ENCODE assay signal across 14 cellular contexts in the genomic region with DNA sequence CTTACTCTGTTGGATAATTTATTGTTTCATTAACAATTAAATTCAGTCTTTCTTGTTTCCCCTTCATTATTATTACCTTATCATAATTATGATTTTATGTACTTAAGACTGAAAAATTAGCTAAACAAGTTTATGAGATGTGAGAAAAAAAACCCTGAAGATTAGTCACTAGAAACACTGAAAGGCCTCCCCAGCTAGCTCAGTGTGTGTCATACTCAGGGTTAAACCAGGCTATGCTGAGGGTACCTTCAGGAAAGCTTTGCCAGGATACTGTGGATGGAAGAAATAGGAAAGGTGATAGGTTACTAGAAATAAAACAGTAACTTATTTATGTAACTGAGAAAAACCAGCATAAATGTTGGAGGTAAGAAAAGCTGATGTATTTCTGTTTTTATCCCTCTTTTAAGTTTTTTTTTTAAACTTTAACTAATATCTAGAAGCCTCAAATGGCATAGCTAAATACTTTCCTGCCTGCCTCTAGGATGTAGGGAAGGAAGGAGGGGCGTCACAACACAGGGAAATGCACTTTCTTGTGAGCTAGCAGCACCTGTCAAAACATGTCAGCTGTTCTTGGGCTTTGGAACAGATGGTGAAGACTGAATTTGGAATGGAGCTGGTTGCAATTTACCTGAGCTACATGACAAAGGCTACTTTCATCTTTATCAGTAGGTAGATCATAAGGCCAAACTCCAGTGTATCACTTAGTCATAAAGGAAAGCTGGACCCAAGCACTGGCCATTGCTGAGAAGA. TPM values are rescaled to one million over a fixed set of nuclear protein-coding genes. Genes with fewer than 3 reads are reported as not detected.
DNase-seq lines count a peak whose midpoint lies in the region; ATAC-seq and TF ChIP-seq lines count a peak whose summit lies in the region.
"Had no signal": no experiment of that assay in that cellular context is flagged by ENCODE, and none has a peak within 500 bp of the region (broad histone marks: within the 10 kb centered on the region; RNA-seq: fewer than 3 reads in every experiment).

No MANE protein-coding gene starts in this region.

- no peak for TF ChIP-seq CTCF in RWPE1 (conservative IDR thresholded peaks at IDR 0.05; ENCODE audit: low read depth)

- DNase-seq in activated naive CD4-positive, alpha-beta T cell treated with anti-CD3 and anti-CD28 coated beads, Interleukin-2, amount 50 U/mL, for 72 hours (ENCODE audit: low spot score in 2 of 2): no peak
- DNase-seq in RWPE1 (ENCODE audit: low spot score) (peak; percentile 55), fibroblast of peridontal ligament (ENCODE audit: extremely low read depth) (peak; percentile 30)
- DNase-seq in stimulated activated effector memory CD8-positive, alpha-beta T cell treated with anti-CD3 and anti-CD28 coated beads, Interleukin-12 subunit alpha, Interleukin-12 subunit beta, amount 100 ng/mL, for 72 hours (ENCODE audit: low spot score in 2 of 2): no peak
- DNase-seq in activated effector memory CD4-positive, alpha-beta T cell treated with Interleukin-2 at 50 U/mL for 16 hours: no peak
- DNase-seq: DMS79 treated with DMSO at 0.1 percent for 48 hours, left lung, NCI-H1092, NCI-H526 treated with DMSO at 0.1 percent for 48 hours, Right ventricle myocardium superior had no signal

- POLR2A ChIA-PET in RWPE1 (lab: Yijun Ruan, JAX; ENCODE audit: low non-redundant PET): interaction anchor here (0.6 kb wide), 1 partner anchor 9 kb away, joined by 3 read pairs; no protein-coding TSS in a partner anchor

- peak overlapping the region; percentile 94 for H3K27ac Mint-ChIP-seq in activated naive CD4-positive, alpha-beta T cell treated with anti-CD3 and anti-CD28 coated beads, Interleukin-2, amount 50 U/mL, for 24 hours
- peak overlapping the region in 1 of 2 donors; percentile 8 for H3K27ac Mint-ChIP-seq in activated naive CD4-positive, alpha-beta T cell treated with anti-CD3 and anti-CD28 coated beads, Interleukin-2, amount 50 U/mL, for 72 hours
- peak overlapping the region; percentile 9 for H3K27ac Mint-ChIP-seq in stimulated activated effector memory CD8-positive, alpha-beta T cell treated with anti-CD3 and anti-CD28 coated beads, Interleukin-12 subunit alpha, Interleukin-12 subunit beta, amount 100 ng/mL, for 72 hours

- peaks cover 5% of the 10 kb centered on the region for H3K9me3 Mint-ChIP-seq in activated naive CD4-positive, alpha-beta T cell treated with anti-CD3 and anti-CD28 coated beads, Interleukin-2, amount 50 U/mL, for 24 hours
- no peaks in the 10 kb centered on the region for H3K9me3 Mint-ChIP-seq in activated naive CD4-positive, alpha-beta T cell treated with anti-CD3 and anti-CD28 coated beads, Interleukin-2, amount 50 U/mL, for 72 hours
- H3K9me3 Mint-ChIP-seq in stimulated activated effector memory CD8-positive, alpha-beta T cell treated with anti-CD3 and anti-CD28 coated beads, Interleukin-12 subunit alpha, Interleukin-12 subunit beta, amount 100 ng/mL, for 72 hours: no peaks in the 10 kb centered on the region

- no peak overlapping the region for H3K4me3 Mint-ChIP-seq in activated naive CD4-positive, alpha-beta T cell treated with anti-CD3 and anti-CD28 coated beads, Interleukin-2, amount 50 U/mL, for 24 hours
- H3K4me3 Mint-ChIP-seq in stimulated activated effector memory CD8-positive, alpha-beta T cell treated with anti-CD3 and anti-CD28 coated beads, Interleukin-12 subunit alpha, Interleukin-12 subunit beta, amount 100 ng/mL, for 72 hours: no peak overlapping the region

- H3K4me1 Mint-ChIP-seq in activated naive CD4-positive, alpha-beta T cell treated with anti-CD3 and anti-CD28 coated beads, Interleukin-2, amount 50 U/mL, for 24 hours: peaks cover 17% of the 10 kb centered on the region
- no peaks in the 10 kb centered on the region for H3K4me1 Mint-ChIP-seq in stimulated activated effector memory CD8-positive, alpha-beta T cell treated with anti-CD3 and anti-CD28 coated beads, Interleukin-12 subunit alpha, Interleukin-12 subunit beta, amount 100 ng/mL, for 72 hours

- no peak overlapping the region for H3K27ac ChIP-seq in RWPE1
- H3K27ac ChIP-seq: left lung, neutrophil had no signal

- ATAC-seq in activated naive CD4-positive, alpha-beta T cell treated with anti-CD3 and anti-CD28 coated beads, Interleukin-2, amount 50 U/mL, for 72 hours: no peak
- peak; percentile 46 for ATAC-seq in stimulated activated effector memory CD8-positive, alpha-beta T cell treated with anti-CD3 and anti-CD28 coated beads, Interleukin-12 subunit alpha, Interleukin-12 subunit beta, amount 100 ng/mL, for 72 hours
- ATAC-seq in HG03521 (IDR thresholded peaks at IDR 0.05; ENCODE audit: unreplicated experiment) (no peak), HG02588 (IDR thresholded peaks at IDR 0.05; ENCODE audit: unreplicated experiment) (no peak)
- ATAC-seq: left lung had no signal

- CTCF ChIA-PET in RWPE1 (lab: Yijun Ruan, JAX): interaction anchor here (0.6 to 1.7 kb wide), 3 partner anchors 14 to 595 kb away, joined by 3 to 10 read pairs (median 8); no protein-coding TSS in a partner anchor

- H3K36me3 Mint-ChIP-seq in activated naive CD4-positive, alpha-beta T cell treated with anti-CD3 and anti-CD28 coated beads, Interleukin-2, amount 50 U/mL, for 24 hours: peaks cover 15% of the 10 kb centered on the region
- peaks cover 0 to 14% of the 10 kb centered on the region in 2 donors for H3K36me3 Mint-ChIP-seq in activated naive CD4-positive, alpha-beta T cell treated with anti-CD3 and anti-CD28 coated beads, Interleukin-2, amount 50 U/mL, for 72 hours
- H3K36me3 Mint-ChIP-seq in stimulated activated effector memory CD8-positive, alpha-beta T cell treated with anti-CD3 and anti-CD28 coated beads, Interleukin-12 subunit alpha, Interleukin-12 subunit beta, amount 100 ng/mL, for 72 hours: peaks cover 38% of the 10 kb centered on the region

- no peaks in the 10 kb centered on the region for H3K27me3 Mint-ChIP-seq in activated naive CD4-positive, alpha-beta T cell treated with anti-CD3 and anti-CD28 coated beads, Interleukin-2, amount 50 U/mL, for 24 hours

RNA-seq across cellular contexts. Expression of a gene that starts 24.2 kb away (rescaled TPM):
- 10 to 100 TPM; 14.7 to 30.6 TPM for total RNA-seq in activated naive CD4-positive, alpha-beta T cell treated with anti-CD3 and anti-CD28 coated beads, Interleukin-2, amount 50 U/mL, for 72 hours

RNA-seq across cellular contexts. Expression of a gene that starts 24.6 kb away (rescaled TPM):
- total RNA-seq in activated naive CD4-positive, alpha-beta T cell treated with anti-CD3 and anti-CD28 coated beads, Interleukin-2, amount 50 U/mL, for 72 hours: 100 to 1,000 TPM in 1 of 2 donors, 10 to 100 TPM in 1; 69.0 to 105 TPM

RNA-seq across cellular contexts. Expression of a gene that starts 35.6 kb away (rescaled TPM):
- 10 to 100 TPM; 20.1 to 29.4 TPM for total RNA-seq in activated naive CD4-positive, alpha-beta T cell treated with anti-CD3 and anti-CD28 coated beads, Interleukin-2, amount 50 U/mL, for 72 hours

Comparison
In these comparisons a context has a peak if more than half of its experiments do, and no peak if none do; other contexts are left out.
1. DNase-seq: peak in RWPE1 (single experiment) and fibroblast of peridontal ligament (single experiment); none in activated naive CD4-positive, alpha-beta T cell treated with anti-CD3 and anti-CD28 coated beads, Interleukin-2, amount 50 U/mL, for 72 hours (0 of 2), stimulated activated effector memory CD8-positive, alpha-beta T cell treated with anti-CD3 and anti-CD28 coated beads, Interleukin-12 subunit alpha, Interleukin-12 subunit beta, amount 100 ng/mL, for 72 hours (0 of 2) and activated effector memory CD4-positive, alpha-beta T cell treated with Interleukin-2 at 50 U/mL for 16 hours (single experiment).